In the genomic region with DNA sequence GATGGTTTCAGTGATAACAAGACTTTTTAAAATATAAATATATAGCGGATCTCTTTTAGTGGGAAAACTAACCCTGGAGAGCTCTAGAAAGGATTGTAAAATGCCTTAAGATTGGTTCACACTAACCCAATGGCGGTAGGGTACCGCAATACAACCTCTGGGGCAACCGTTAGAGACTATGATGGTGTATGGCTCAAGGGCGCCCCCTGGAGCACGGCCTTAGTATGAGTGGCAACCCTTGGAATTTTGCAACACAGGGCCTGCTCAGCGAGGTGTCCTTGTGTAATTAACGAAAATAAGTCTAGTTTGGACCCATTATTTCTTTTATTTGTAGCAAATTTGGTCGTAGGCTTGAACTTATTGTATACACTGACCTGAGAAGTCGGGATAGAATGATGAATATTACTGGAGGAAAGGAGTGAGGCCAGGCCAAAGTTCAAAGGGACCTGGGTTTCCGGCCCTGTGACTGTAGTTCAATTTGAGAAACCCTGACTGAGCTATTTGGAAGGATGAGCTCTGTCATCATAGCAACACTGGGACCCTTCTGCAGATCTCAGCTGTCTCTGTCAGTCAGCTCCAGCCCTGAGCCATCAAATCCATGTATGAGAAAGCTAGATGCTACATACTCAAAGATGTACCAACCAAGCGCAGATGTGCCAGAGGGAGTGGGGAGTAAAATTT, we compare ENCODE assay signal across 8 cellular contexts. TPM values are rescaled to one million over a fixed set of nuclear protein-coding genes. Genes with fewer than 3 reads are reported as not detected.
DNase-seq lines count a peak whose midpoint lies in the region; ATAC-seq and TF ChIP-seq lines count a peak whose summit lies in the region.

No MANE protein-coding gene starts in this region.

- H3K27ac Mint-ChIP-seq in activated T-helper 2 cell treated with anti-CD3 and anti-CD28 coated beads, Interferon-gamma antibody, Interleukin-2, Interleukin-4, amounts not matched to agents 10 μg/mL and 5 μg/mL and 100 μg/mL, durations not matched to agents 14 hours and 24 hours and 36 hours: no peak overlapping the region

- TF ChIP-seq CTCF in AG09319 (IDR thresholded peaks at IDR 0.05; ENCODE audit: low read depth, low read length) (peak; percentile 50), PC-3 (conservative IDR thresholded peaks at IDR 0.05; ENCODE audit: low read depth, low read length) (peak; percentile 92)

- no peak overlapping the region for H3K9ac ChIP-seq in PC-3 (ENCODE audit: low read length)

- H3K79me2 ChIP-seq in PC-3 (ENCODE audit: low read length): no peaks in the 10 kb centered on the region

- H4K20me1 ChIP-seq in PC-3 (ENCODE audit: low read length): no peaks in the 10 kb centered on the region

- H3K4me2 ChIP-seq in PC-3 (ENCODE audit: low read length): no peak overlapping the region

- no peak overlapping the region for H3K4me3 Mint-ChIP-seq in activated T-helper 2 cell treated with anti-CD3 and anti-CD28 coated beads, Interferon-gamma antibody, Interleukin-2, Interleukin-4, amounts not matched to agents 10 μg/mL and 5 μg/mL and 100 μg/mL, durations not matched to agents 14 hours and 24 hours and 36 hours (ENCODE audit: low read depth)

- H3K9me2 ChIP-seq in PC-3 (replicated peaks; ENCODE audit: low read length): no peaks in the 10 kb centered on the region

- H3K4me1 Mint-ChIP-seq in activated T-helper 2 cell treated with anti-CD3 and anti-CD28 coated beads, Interferon-gamma antibody, Interleukin-2, Interleukin-4, amounts not matched to agents 10 μg/mL and 5 μg/mL and 100 μg/mL, durations not matched to agents 14 hours and 24 hours and 36 hours (ENCODE audit: low read depth): peaks cover 46% of the 10 kb centered on the region

- H3K27me3 ChIP-seq in PC-3 (ENCODE audit: low read length): peaks cover 9% of the 10 kb centered on the region

- no peak overlapping the region for H2AFZ ChIP-seq in PC-3 (ENCODE audit: low read length)

- ATAC-seq in GM18867 (IDR thresholded peaks at IDR 0.05; ENCODE audit: unreplicated experiment) (peak; percentile 83), HG03064 (IDR thresholded peaks at IDR 0.05; ENCODE audit: low read depth, unreplicated experiment) (peak; percentile 85), PC-3 (peak; percentile 82), sciatic nerve (peak; percentile 55)

- H3K36me3 ChIP-seq in PC-3 (ENCODE audit: low read depth, low read length): no peaks in the 10 kb centered on the region

- BruUV-seq in PC-3 (replicated peaks; lab: Mats Ljungman, UMichigan): no TSS peak

- peaks cover 16% of the 10 kb centered on the region for H3K36me3 Mint-ChIP-seq in activated T-helper 2 cell treated with anti-CD3 and anti-CD28 coated beads, Interferon-gamma antibody, Interleukin-2, Interleukin-4, amounts not matched to agents 10 μg/mL and 5 μg/mL and 100 μg/mL, durations not matched to agents 14 hours and 24 hours and 36 hours (ENCODE audit: low read depth)

- intact Hi-C loops in PC-3 (cut with micrococcal nuclease): loop anchor here (1.0 to 10.0 kb wide), 2 partner anchors 121 to 524 kb away; no protein-coding TSS in a partner anchor
- intact Hi-C loops in activated T-helper 2 cell treated with anti-CD3 and anti-CD28 coated beads, Interferon-gamma antibody, Interleukin-2, Interleukin-4, amounts not matched to agents 10 μg/mL and 5 μg/mL and 100 μg/mL, durations not matched to agents 14 hours and 24 hours and 36 hours (cut with micrococcal nuclease): loop anchor here (1.0 to 10.0 kb wide), 6 partner anchors 16 to 876 kb away; no protein-coding TSS in a partner anchor
- intact Hi-C loops in sciatic nerve (cut with DNase I): no loop called here

- no peaks in the 10 kb centered on the region for H3K4me1 ChIP-seq in PC-3 (ENCODE audit: insufficient read depth, low read length)

- DNase-seq in AG09319 (ENCODE audit: extremely low read depth, low read depth): no peak
- DNase-seq in PC-3: peak; percentile 65
- DNase-seq in activated T-helper 2 cell treated with anti-CD3 and anti-CD28 coated beads, Interferon-gamma antibody, Interleukin-2, Interleukin-4, amounts not matched to agents 10 μg/mL and 5 μg/mL and 100 μg/mL, durations not matched to agents 14 hours and 24 hours and 36 hours (ENCODE audit: low spot score): peak; percentile 74
- peak; percentile 22 for DNase-seq in glomerular endothelial cell (ENCODE audit: extremely low read depth, low read depth, low spot score)
- peak; percentile 70 for DNase-seq in sciatic nerve (ENCODE audit: low spot score)
- DNase-seq in occipital lobe (lab: John Stamatoyannopoulos, UW): no peak

- CTCF ChIA-PET in PC-3 (lab: Charles Lee): no interaction called here

- no peaks in the 10 kb centered on the region for H3K9me3 ChIP-seq in PC-3 (ENCODE audit: low read length)

- H3K9me3 Mint-ChIP-seq in activated T-helper 2 cell treated with anti-CD3 and anti-CD28 coated beads, Interferon-gamma antibody, Interleukin-2, Interleukin-4, amounts not matched to agents 10 μg/mL and 5 μg/mL and 100 μg/mL, durations not matched to agents 14 hours and 24 hours and 36 hours: no peaks in the 10 kb centered on the region

- H3F3A ChIP-seq in PC-3 (ENCODE audit: low read length, unreplicated experiment): no peaks in the 10 kb centered on the region

- no peaks in the 10 kb centered on the region for H3K27me3 Mint-ChIP-seq in activated T-helper 2 cell treated with anti-CD3 and anti-CD28 coated beads, Interferon-gamma antibody, Interleukin-2, Interleukin-4, amounts not matched to agents 10 μg/mL and 5 μg/mL and 100 μg/mL, durations not matched to agents 14 hours and 24 hours and 36 hours (ENCODE audit: low read depth)

- H3K4me3 ChIP-seq in PC-3 (ENCODE audit: low read length): no peak overlapping the region

- POLR2A ChIA-PET in PC-3 (lab: Charles Lee; ENCODE audit: unreplicated experiment): no interaction called here

- H3K27ac ChIP-seq in PC-3 (ENCODE audit: low read length): no peak overlapping the region

RNA-seq across cellular contexts. Expression of a gene that starts 54.8 kb away (rescaled TPM):
- total RNA-seq in PC-3 (2014; rRNA removed) (0.55 and 0.69 TPM in 2 replicates), glomerular endothelial cell (1.0 and 5.8 TPM in 2 replicates), sciatic nerve (2.2 TPM), occipital lobe (130 TPM)
- 71.8 and 76.7 TPM in 2 replicates for total RNA-seq in activated T-helper 2 cell treated with anti-CD3 and anti-CD28 coated beads, Interferon-gamma antibody, Interleukin-2, Interleukin-4, amounts not matched to agents 10 μg/mL and 5 μg/mL and 100 μg/mL, durations not matched to agents 14 hours and 24 hours and 36 hours

Comparison
In these comparisons a context has a peak if more than half of its experiments do, and no peak if none do; other contexts are left out.
1. DNase-seq: peak in PC-3 (single experiment), activated T-helper 2 cell treated with anti-CD3 and anti-CD28 coated beads, Interferon-gamma antibody, Interleukin-2, Interleukin-4, amounts not matched to agents 10 μg/mL and 5 μg/mL and 100 μg/mL, durations not matched to agents 14 hours and 24 hours and 36 hours (single experiment), glomerular endothelial cell (single experiment) and sciatic nerve (single experiment); none in AG09319 (single experiment) and occipital lobe (single experiment).
2. RNA of a gene that starts 54.8 kb away (total RNA-seq): 130 TPM in occipital lobe (single experiment) and 71.8 to 76.7 TPM in activated T-helper 2 cell treated with anti-CD3 and anti-CD28 coated beads, Interferon-gamma antibody, Interleukin-2, Interleukin-4, amounts not matched to agents 10 μg/mL and 5 μg/mL and 100 μg/mL, durations not matched to agents 14 hours and 24 hours and 36 hours; 1.0 to 5.8 TPM in glomerular endothelial cell, 2.2 TPM in sciatic nerve (single experiment) and 0.55 to 0.69 TPM in PC-3; every median in the first group is over 10 times any median in the second.
3. Peak in every context shown above with its lines, with median percentiles within 50 percentile points of each other: ATAC-seq.